ENCODE assay signal across 8 cellular contexts in genomic region chr15:42490743-42491539, GRCh38. TPM values are rescaled to one million over a fixed set of nuclear protein-coding genes. Genes with fewer than 3 reads are reported as not detected.
DNase-seq lines count a peak whose midpoint lies in the region; ATAC-seq and TF ChIP-seq lines count a peak whose summit lies in the region.

Gene ZNF106 (minus strand): TSS chr15:42491141. CDS start chr15:42472289, 18,852 bp downstream.

- H3K27ac Mint-ChIP-seq in activated naive CD4-positive, alpha-beta T cell treated with anti-CD3 and anti-CD28 coated beads, Interleukin-2, amount 50 U/mL, for 24 hours = peak within 1 kb of the TSS; percentile 97

- H3K4me1 ChIP-seq in HAP-1 = peaks cover 6% of the 10 kb centered on the region
- H3K4me1 ChIP-seq in suprapubic skin = peaks cover 42% of the 10 kb centered on the region

- H3K27ac ChIP-seq in suprapubic skin = peak within 1 kb of the TSS; percentile 94

- 1% methylated on average over 37 of the region's 49 CpGs for WGBS in suprapubic skin

- H3K36me3 ChIP-seq in HAP-1 (replicated peaks) = no peaks in the 10 kb centered on the region
- no peaks in the 10 kb centered on the region for H3K36me3 ChIP-seq in suprapubic skin

- H3K36me3 Mint-ChIP-seq in activated naive CD4-positive, alpha-beta T cell treated with anti-CD3 and anti-CD28 coated beads, Interleukin-2, amount 50 U/mL, for 24 hours = peaks cover 6% of the 10 kb centered on the region

- peak; percentile 50 for ATAC-seq in SK-N-SH treated with all-trans-retinoic acid at 6 μM for 48 hours

- TF ChIP-seq POLR2A in suprapubic skin (IDR thresholded peaks at IDR 0.05) = peak; percentile 14 to 82

- no peak for TF ChIP-seq CTCF in suprapubic skin (IDR thresholded peaks at IDR 0.05)

- TF ChIP-seq EP300 in suprapubic skin (IDR thresholded peaks at IDR 0.05) = no peak

- peak within 1 kb of the TSS; percentile 100 for H3K4me3 Mint-ChIP-seq in activated naive CD4-positive, alpha-beta T cell treated with anti-CD3 and anti-CD28 coated beads, Interleukin-2, amount 50 U/mL, for 24 hours

- DNase-seq in DMS153 treated with DMSO at 0.1 percent for 48 hours (lab: John Stamatoyannopoulos, UW; ENCODE audit: unreplicated experiment) (peak; percentile 40), HAP-1 (ENCODE audit: low spot score in 2 of 2) (peak; percentile 90 to 98), NCI-H1092 treated with DMSO at 0.1 percent for 48 hours (lab: John Stamatoyannopoulos, UW) (peak; percentile 83), glomerular endothelial cell (ENCODE audit: extremely low read depth, low read depth, low spot score) (no peak), nucleus accumbens (lab: John Stamatoyannopoulos, UW) (peak in 54 of 56 donors; percentile 42 to 93 (median 83)), suprapubic skin (ENCODE audit: low spot score in 2 of 2) (peak; percentile 90)

- peaks cover 61% of the 10 kb centered on the region for H3K4me1 Mint-ChIP-seq in activated naive CD4-positive, alpha-beta T cell treated with anti-CD3 and anti-CD28 coated beads, Interleukin-2, amount 50 U/mL, for 24 hours

- H3K9me3 ChIP-seq in HAP-1 = no peaks in the 10 kb centered on the region
- no peaks in the 10 kb centered on the region for H3K9me3 ChIP-seq in suprapubic skin

- H3K4me3 ChIP-seq in HAP-1 (peak within 1 kb of the TSS; percentile 70), suprapubic skin (peak within 1 kb of the TSS; percentile 83)

- no peaks in the 10 kb centered on the region for H3K9me3 Mint-ChIP-seq in activated naive CD4-positive, alpha-beta T cell treated with anti-CD3 and anti-CD28 coated beads, Interleukin-2, amount 50 U/mL, for 24 hours

- in situ Hi-C loops in HAP-1 (cut with MboI; ENCODE audit: low sequenced_read_pairs) = no loop called here

- H3K27me3 ChIP-seq in HAP-1 (ENCODE audit: low read depth) (no peaks in the 10 kb centered on the region), suprapubic skin (no peaks in the 10 kb centered on the region)

- H3K27me3 Mint-ChIP-seq in activated naive CD4-positive, alpha-beta T cell treated with anti-CD3 and anti-CD28 coated beads, Interleukin-2, amount 50 U/mL, for 24 hours = no peaks in the 10 kb centered on the region

TF ChIP-seq in SK-N-SH treated with all-trans-retinoic acid at 6 μM for 48 hours, 23 proteins besides CTCF, POLR2A, EP300 and RAD21:
- TF ChIP-seq ZFP3 (CRISPR knock-in tag; IDR thresholded peaks at IDR 0.05) (0 out of 2 replicates have a peak, but pooled peaks have one; percentile 27), PPARA (CRISPR knock-in tag; IDR thresholded peaks at IDR 0.05; ENCODE audit: borderline replicate concordance) (no peak)

RNA-seq across cellular contexts. Expression of gene ZNF106, which starts in this region (rescaled TPM):
- total RNA-seq in glomerular endothelial cell (28.5 and 34.4 TPM in 2 replicates), suprapubic skin (10 to 100 TPM; 38.6 to 50.2 (median 49.2) TPM)
